In the genomic region with DNA sequence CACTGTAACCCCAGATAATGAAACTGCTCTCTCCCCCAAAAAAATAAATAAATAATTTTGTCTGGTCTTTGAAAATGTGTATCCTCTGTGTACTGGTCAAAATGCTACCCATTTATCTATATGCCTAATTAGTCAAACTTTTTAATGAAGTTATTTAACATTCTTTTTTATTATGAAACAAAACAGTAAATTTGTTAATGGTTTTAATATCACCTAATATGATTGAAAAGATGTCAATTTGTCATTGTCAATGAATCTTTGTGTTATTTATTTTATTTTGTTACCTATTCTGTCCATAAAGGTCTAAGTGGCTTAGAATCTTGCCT, we compare ENCODE assay signal across 14 cellular contexts. TPM values are rescaled to one million over a fixed set of nuclear protein-coding genes. Genes with fewer than 3 reads are reported as not detected.
DNase-seq lines count a peak whose midpoint lies in the region; ATAC-seq, FAIRE-seq and TF ChIP-seq lines count a peak whose summit lies in the region.
"Not testable (repeated sequence)": the region's sequence is repeated elsewhere in the genome, so short reads cannot be mapped to it uniquely, and the experiment has no call there.
"Had no signal": no experiment of that assay in that cellular context is flagged by ENCODE, and none has a peak within 500 bp of the region (broad histone marks: within the 10 kb centered on the region; RNA-seq: fewer than 3 reads in every experiment).

No MANE protein-coding gene starts in this region.

- not testable (repeated sequence) for H4K8ac ChIP-seq in H1 (ENCODE audit: extremely low read depth, insufficient read depth, low read length)

- not testable (repeated sequence) for H3K9me3 Mint-ChIP-seq in astrocyte (ENCODE audit: unreplicated experiment)
- peaks cover 0 to 24% (median 4%) of the 10 kb centered on the region in 7 donors for H3K9me3 Mint-ChIP-seq in naive B cell

- not testable (repeated sequence) for H2BK15ac ChIP-seq in H1 (ENCODE audit: low read length)

- H3K4me3 Mint-ChIP-seq in astrocyte (ENCODE audit: unreplicated experiment) (peak overlapping the region; percentile 91), naive B cell (peak overlapping the region in 6 of 8 donors; percentile 36 to 85 (median 64))

- not testable (repeated sequence) for H3K56ac ChIP-seq in H1 (replicated peaks; ENCODE audit: insufficient read length, low read depth, low read length)

- H3K18ac ChIP-seq in H1 (ENCODE audit: extremely low read depth, low read length) = not testable (repeated sequence)

- H3K4me1 ChIP-seq in astrocyte (ENCODE audit: insufficient read depth, low read length); H1 (replicated peaks in 1 of 4; ENCODE audit: control insufficient read depth in 3 of 4, insufficient read depth in 4 of 4, low read length in 3 of 4); hepatocyte (ENCODE audit: insufficient read depth); gastrocnemius medialis: not testable (repeated sequence)
- H3K4me1 ChIP-seq in upper lobe of left lung = peaks cover 6 to 14% (median 7%) of the 10 kb centered on the region in 4 donors

- not testable (repeated sequence) for H3K27me3 ChIP-seq in astrocyte (ENCODE audit: insufficient read depth, low read length)
- H3K27me3 ChIP-seq in H1 (replicated peaks in 1 of 4; ENCODE audit: control insufficient read depth in 3 of 4, extremely low read depth in 1 of 4, insufficient read depth in 3 of 4, low read length in 3 of 4) (peaks cover 13 to 35% (median 26%) of the 10 kb centered on the region in 4 experiments), hepatocyte (peaks cover 53% of the 10 kb centered on the region), gastrocnemius medialis (peaks cover 27 to 55% (median 55%) of the 10 kb centered on the region in 3 donors), upper lobe of left lung (peaks cover 0 to 12% (median 2%) of the 10 kb centered on the region in 4 donors)

- H3K4me3 ChIP-seq in NB4 (ENCODE audit: low read depth, low read length) (peak overlapping the region; percentile 65), astrocyte (ENCODE audit: insufficient read depth, low read depth, low read length) (peak overlapping the region; percentile 46), H1 (ENCODE audit: extremely low read depth in 1 of 4, insufficient read depth in 2 of 4, low read depth in 3 of 4, low read length in 4 of 4) (peak overlapping the region in 3 of 4 experiments; percentile 72 to 80 (median 77); a peak in 5 of 8 replicates), gastrocnemius medialis (peak overlapping the region in 3 of 4 donors; percentile 28 to 46 (median 43)), upper lobe of left lung (peak overlapping the region in 3 of 4 donors; percentile 28 to 46 (median 36))
- not testable (repeated sequence) for H3K4me3 ChIP-seq in hepatocyte

- H3K36me3 ChIP-seq in astrocyte (ENCODE audit: insufficient read depth, low read length); H1 (ENCODE audit: control insufficient read depth in 2 of 4, insufficient read depth in 4 of 4, low read length in 3 of 4); hepatocyte (replicated peaks; ENCODE audit: insufficient read depth, low read depth); gastrocnemius medialis; upper lobe of left lung: not testable (repeated sequence)

- not testable (repeated sequence) for H3K14ac ChIP-seq in H1 (ENCODE audit: insufficient read length)

- not testable (repeated sequence) for H2BK5ac ChIP-seq in H1 (ENCODE audit: low read depth, low read length)

- not testable (repeated sequence) for H3K4me1 Mint-ChIP-seq in astrocyte (ENCODE audit: low read depth, unreplicated experiment); naive B cell

- H3K27me3 Mint-ChIP-seq in astrocyte (ENCODE audit: low read depth, unreplicated experiment) (peaks cover 31% of the 10 kb centered on the region), naive B cell (peaks cover 9 to 17% (median 15%) of the 10 kb centered on the region in 3 donors)

- H2AK5ac ChIP-seq in H1 (ENCODE audit: low read depth, low read length) = not testable (repeated sequence)

- H2BK120ac ChIP-seq in H1 (replicated peaks; ENCODE audit: low read depth, low read length) = not testable (repeated sequence)

- TF ChIP-seq RAD21 in H1 (IDR thresholded peaks at IDR 0.05 in 1 of 2, conservative IDR thresholded peaks at IDR 0.05 in 1 of 2; ENCODE audit: low read depth in 2 of 2, low read length in 2 of 2) = not testable (repeated sequence)

- H3K9me2 ChIP-seq in hepatocyte (replicated peaks; ENCODE audit: insufficient read depth) = not testable (repeated sequence)

- H3K27ac Mint-ChIP-seq in astrocyte (ENCODE audit: unreplicated experiment); naive B cell: not testable (repeated sequence)

- intact Hi-C loops in gastrocnemius medialis (cut with DNase I; ENCODE audit: low total_unique reads) = not testable (repeated sequence)

- H3K79me2 ChIP-seq in astrocyte (ENCODE audit: insufficient read depth, low read length); H1 (ENCODE audit: control insufficient read depth in 1 of 2, insufficient read depth in 2 of 2, low read length in 2 of 2); hepatocyte: not testable (repeated sequence)

- not testable (repeated sequence) for H4K91ac ChIP-seq in H1 (replicated peaks; ENCODE audit: insufficient read length, low read length)

- FAIRE-seq in G401.6 (lab: Jason Lieb, UNC) = peak; percentile 39
- not testable (repeated sequence) for FAIRE-seq in astrocyte (lab: Jason Lieb, UNC); H1 (lab: Jason Lieb, UNC)

- not testable (repeated sequence) for H3K9ac ChIP-seq in astrocyte (ENCODE audit: low read length); H1 (replicated peaks in 1 of 4; ENCODE audit: extremely low read depth in 1 of 4, low read depth in 3 of 4, low read length in 3 of 4)

- H4K5ac ChIP-seq in H1 (ENCODE audit: insufficient read length, low read depth, low read length) = not testable (repeated sequence)

- H3K4me2 ChIP-seq in astrocyte (ENCODE audit: low read length) (peak overlapping the region; percentile 81), H1 (ENCODE audit: insufficient read depth in 1 of 2, low read depth in 2 of 2, low read length in 2 of 2) (peak overlapping the region in 1 of 2 experiments; percentile 58; a peak in 2 of 4 replicates), hepatocyte (peak overlapping the region; percentile 91)

- not testable (repeated sequence) for H3K4ac ChIP-seq in H1 (replicated peaks; ENCODE audit: insufficient read length, low read depth, low read length)

- H2AFZ ChIP-seq in astrocyte (ENCODE audit: low read depth, low read length); H1 (ENCODE audit: low read length): not testable (repeated sequence)
- peak overlapping the region; percentile 73 for H2AFZ ChIP-seq in hepatocyte

- not testable (repeated sequence) for H2BK20ac ChIP-seq in H1 (ENCODE audit: low read length)

- H3K23me2 ChIP-seq in H1 (ENCODE audit: low read depth, low read length) = not testable (repeated sequence)

- CTCF ChIA-PET in H1 (lab: Charles Lee; ENCODE audit: partially characterized antibody) = not testable (repeated sequence)

- not testable (repeated sequence) for H4K20me1 ChIP-seq in astrocyte (ENCODE audit: insufficient read depth, low read length); H1 (replicated peaks in 1 of 2; ENCODE audit: control insufficient read depth in 1 of 2, insufficient read depth in 2 of 2, low read length in 2 of 2); hepatocyte (ENCODE audit: insufficient read depth, poor library complexity, severe bottlenecking)

- not testable (repeated sequence) for H3K27ac ChIP-seq in astrocyte (ENCODE audit: low read depth, low read length); H1 (ENCODE audit: low read depth, low read length); gastrocnemius medialis; upper lobe of left lung
- peak overlapping the region; percentile 73 for H3K27ac ChIP-seq in hepatocyte

- in situ Hi-C loops in gastrocnemius medialis (cut with MboI; ENCODE audit: low sequenced_read_pairs in 4 of 4) = not testable (repeated sequence)

- not testable (repeated sequence) for TF ChIP-seq CTCF in NB4 (IDR thresholded peaks at IDR 0.05; ENCODE audit: low read depth, low read length); astrocyte (IDR thresholded peaks at IDR 0.05; ENCODE audit: insufficient read depth, low read depth, low read length); H1 (IDR thresholded peaks at IDR 0.05; ENCODE audit: control extremely low read depth in 1 of 3, insufficient read depth in 1 of 3, low read depth in 1 of 3, low read length in 3 of 3); hepatocyte (IDR thresholded peaks at IDR 0.05; ENCODE audit: poor library complexity); gastrocnemius medialis (IDR thresholded peaks at IDR 0.05 in 4 of 5, conservative IDR thresholded peaks at IDR 0.05 in 1 of 5); upper lobe of left lung (IDR thresholded peaks at IDR 0.05)

- TF ChIP-seq EP300 in H1 (IDR thresholded peaks at IDR 0.05; ENCODE audit: borderline replicate concordance in 1 of 2, low read depth in 2 of 2, low read length in 2 of 2); upper lobe of left lung (IDR thresholded peaks at IDR 0.05): not testable (repeated sequence)

- H3K9me3 ChIP-seq in astrocyte (ENCODE audit: insufficient read depth, low read depth, low read length); H1 (ENCODE audit: insufficient read depth in 2 of 2, low read depth in 1 of 2, low read length in 1 of 2); hepatocyte (ENCODE audit: low read depth); gastrocnemius medialis; upper lobe of left lung: not testable (repeated sequence)

- ATAC-seq in naive B cell (ENCODE audit: low read depth in 2 of 2); gastrocnemius medialis; upper lobe of left lung (ENCODE audit: low FRiP score in 2 of 2): not testable (repeated sequence)

- DNase-seq in NB4 (ENCODE audit: low read depth); astrocyte (ENCODE audit: low read depth); H1 (ENCODE audit: low read depth in 1 of 2, low spot score in 2 of 2); hepatocyte (ENCODE audit: low spot score); naive B cell; gastrocnemius medialis; upper lobe of left lung: not testable (repeated sequence)

- H2BK12ac ChIP-seq in H1 (ENCODE audit: low read depth, low read length) = not testable (repeated sequence)

- H3K79me1 ChIP-seq in H1 (ENCODE audit: low read depth, low read length) = not testable (repeated sequence)

- not testable (repeated sequence) for TF ChIP-seq POLR2A in NB4 (IDR thresholded peaks at IDR 0.05; ENCODE audit: extremely low read depth, insufficient read length); H1 (IDR thresholded peaks at IDR 0.05; ENCODE audit: control extremely low read depth in 1 of 2, low read depth in 2 of 2, low read length in 2 of 2); gastrocnemius medialis (IDR thresholded peaks at IDR 0.05); upper lobe of left lung (IDR thresholded peaks at IDR 0.05)

- POLR2A ChIA-PET in H1 (lab: Charles Lee; ENCODE audit: partially characterized antibody) = not testable (repeated sequence)

- not testable (repeated sequence) for H3K36me3 Mint-ChIP-seq in astrocyte (ENCODE audit: low read depth, unreplicated experiment); naive B cell

- not testable (repeated sequence) for H3K23ac ChIP-seq in H1 (ENCODE audit: insufficient read length)

RNA-seq across cellular contexts. Expression of a gene that starts 5.1 kb away (rescaled TPM):
- total RNA-seq in astrocyte (not detected in 2 replicates), hepatocyte (not detected in 2 replicates), gastrocnemius medialis (not detected), upper lobe of left lung (not detected)
- total RNA-seq in H1 (2021; fragmentation: NEBNext Ultra II Directional; extraction: Animal tissue kit (Norgen Biotek cat#: 25700)) = not detected in 2 replicates
- polyA plus RNA-seq in H1 (2011; rRNA removed) (0.05 TPM in 1 of 2 replicates, not detected in the other), hepatocyte (0.39 TPM in 1 of 2 replicates, not detected in the other), naive B cell (ENCODE audit: low read depth in 6 of 6) (not detected)
- 0.04 TPM for polyA plus RNA-seq in H1 (2011; cell fraction: cytosol; rRNA removed)
- polyA plus RNA-seq in H1 (2011; cell fraction: nucleus; rRNA removed) = not detected
- polyA plus RNA-seq in H1 (2012, experiment 1 of 2) = 0.08 TPM in 2 of 4 replicates, not detected in the others
- not detected for polyA plus RNA-seq in H1 (2012, experiment 2 of 2)
- polyA plus RNA-seq in H1 (2013, experiment 1 of 2) = 0.10 TPM
- polyA plus RNA-seq in H1 (2013, experiment 2 of 2) = 0.09 TPM
- not detected in 2 replicates for polyA minus RNA-seq in H1 (2011; rRNA and poly(A)+ RNA removed)
- polyA minus RNA-seq in H1 (2011; cell fraction: cytosol; rRNA and poly(A)+ RNA removed) = not detected
- 0.40 TPM for polyA minus RNA-seq in H1 (2011; cell fraction: nucleus; rRNA and poly(A)+ RNA removed)
- total RNA-seq: activated T-helper 17 cell treated with anti-CD3 and anti-CD28 coated beads, Interleukin-2, amount 50 U/mL, for 72 hours; CD4-positive, alpha-beta T cell; endothelial cell of umbilical vein; lung microvascular endothelial cell; RPMI7951; subcutaneous adipose tissue had no signal
- polyA plus RNA-seq: endothelial cell of umbilical vein had no signal
